Comparison of ENCODE assay signal across 9 cellular contexts in genomic region chr9:123269316-123269715, GRCh38. TPM values are rescaled to one million over a fixed set of nuclear protein-coding genes. Genes with fewer than 3 reads are reported as not detected.
DNase-seq lines count a peak whose midpoint lies in the region; ATAC-seq, FAIRE-seq and TF ChIP-seq lines count a peak whose summit lies in the region.
"Had no signal": no experiment of that assay in that cellular context is flagged by ENCODE, and none has a peak within 500 bp of the region (broad histone marks: within the 10 kb centered on the region; RNA-seq: fewer than 3 reads in every experiment).

No MANE protein-coding gene starts in this region.

- H3K9ac ChIP-seq in SK-N-MC (ENCODE audit: insufficient read length), result no peak overlapping the region

- H3K4me1 Mint-ChIP-seq in glutamatergic neuron (ENCODE audit: low read depth, unreplicated experiment), result peaks cover 31% of the 10 kb centered on the region

- peak; percentile 20 for DNase-seq in DMS 273 (lab: John Stamatoyannopoulos, UW; ENCODE audit: unreplicated experiment)
- no peak for DNase-seq in DMS 273 treated with DMSO at 0.1 percent for 48 hours (lab: John Stamatoyannopoulos, UW)
- no peak for DNase-seq in SK-N-MC (ENCODE audit: low read depth, low spot score)
- no peak for DNase-seq in glutamatergic neuron
- no peak for DNase-seq in small intestine
- DNase-seq in stimulated activated naive CD4-positive, alpha-beta T cell treated with Interleukin-2 at 50 U/mL for 16 hours (lab: John Stamatoyannopoulos, UW), result no peak
- no peak for DNase-seq in stimulated activated CD4-positive, alpha-beta T cell treated with anti-CD3 and anti-CD28 coated beads, Interleukin-2, amount 100 ng/mL, for 48 hours

- H3K36me3 Mint-ChIP-seq in glutamatergic neuron (ENCODE audit: unreplicated experiment), result no peaks in the 10 kb centered on the region

- no peak for TF ChIP-seq CTCF in glutamatergic neuron (IDR thresholded peaks at IDR 0.05; ENCODE audit: partially characterized antibody, unreplicated experiment)

- H3K4me3 Mint-ChIP-seq in glutamatergic neuron (ENCODE audit: unreplicated experiment), result peak overlapping the region; percentile 59

- peaks cover 4% of the 10 kb centered on the region for H3K27me3 Mint-ChIP-seq in glutamatergic neuron (ENCODE audit: unreplicated experiment)

- H3K9me3 Mint-ChIP-seq in glutamatergic neuron (ENCODE audit: unreplicated experiment), result peaks cover 6% of the 10 kb centered on the region

- peak overlapping the region; percentile 98 for H3K4me3 ChIP-seq in SK-N-MC
- peak overlapping the region in 1 of 2 donors; percentile 95 for H3K4me3 ChIP-seq in small intestine (ENCODE audit: low read depth in 1 of 2, low read length in 2 of 2)

- H3K27me3 ChIP-seq in small intestine (ENCODE audit: control insufficient read depth in 2 of 2, insufficient read depth in 2 of 2, low read length in 2 of 2), result no peaks in the 10 kb centered on the region

- H3K9me3 ChIP-seq in SK-N-MC (ENCODE audit: low read depth, low read length) (no peaks in the 10 kb centered on the region), small intestine (ENCODE audit: control insufficient read depth, low read depth) (no peaks in the 10 kb centered on the region)

- H3K36me3 ChIP-seq in SK-N-MC (ENCODE audit: insufficient read depth, low read length) (no peaks in the 10 kb centered on the region), small intestine (ENCODE audit: control insufficient read depth in 2 of 2, insufficient read depth in 2 of 2, low read length in 2 of 2) (no peaks in the 10 kb centered on the region)

- 34 to 62% (median 54%) methylated on average over 7 of the region's 7 CpGs for WGBS in small intestine, 3 donors

- ATAC-seq in HG03439 (IDR thresholded peaks at IDR 0.05; ENCODE audit: unreplicated experiment), result no peak

- peaks cover 0 to 5% of the 10 kb centered on the region in 2 donors for H3K4me1 ChIP-seq in small intestine (ENCODE audit: control insufficient read depth in 2 of 2, insufficient read depth in 1 of 2, low read depth in 1 of 2, low read length in 1 of 2)

- H3K27ac Mint-ChIP-seq in glutamatergic neuron (ENCODE audit: unreplicated experiment), result peak overlapping the region; percentile 22

- no peak for FAIRE-seq in small intestine (lab: Jason Lieb, UNC)
- FAIRE-seq: A204.1 had no signal

- no peak overlapping the region for H3K27ac ChIP-seq in SK-N-MC
- H3K27ac ChIP-seq in small intestine (ENCODE audit: low read depth in 1 of 2, low read length in 1 of 2), result peak overlapping the region; percentile 80 to 84

RNA-seq across cellular contexts. Expression of gene STRBP, which starts 0.9 kb away (rescaled TPM):
- 111 TPM for total RNA-seq in glutamatergic neuron (ENCODE audit: unreplicated experiment)
- polyA plus RNA-seq in small intestine, result 10 to 100 TPM; 13.8 to 23.0 (median 22.9) TPM
